Comparison of ENCODE assay signal across 27 cellular contexts in genomic region chr10:73838827-73839226, GRCh38. TPM values are rescaled to one million over a fixed set of nuclear protein-coding genes. Genes with fewer than 3 reads are reported as not detected.
DNase-seq lines count a peak whose midpoint lies in the region; ATAC-seq and TF ChIP-seq lines count a peak whose summit lies in the region.
"Had no signal": no experiment of that assay in that cellular context is flagged by ENCODE, and none has a peak within 500 bp of the region (broad histone marks: within the 10 kb centered on the region; RNA-seq: fewer than 3 reads in every experiment).

No MANE protein-coding gene starts in this region.

- no peak overlapping the region for H3K4me3 Mint-ChIP-seq in activated naive CD8-positive, alpha-beta T cell treated with anti-CD3 and anti-CD28 coated beads for 36 hours
- H3K4me3 Mint-ChIP-seq in activated CD4-positive, alpha-beta memory T cell treated with anti-CD3 and anti-CD28 coated beads, Interleukin-2, amount 10 ng/mL, durations not matched to agents 7 days and 5 days, result no peak overlapping the region
- H3K4me3 Mint-ChIP-seq: activated CD4-positive, alpha-beta T cell treated with anti-CD3 and anti-CD28 coated beads, Interleukin-2, amount 10 ng/mL, durations not matched to agents 7 days and 5 days; activated naive CD8-positive, alpha-beta T cell treated with anti-CD3 and anti-CD28 coated beads, Interleukin-2, amount 10 ng/mL, durations not matched to agents 7 days and 5 days; memory B cell; T-helper 17 cell had no signal

- no peaks in the 10 kb centered on the region for H3K27me3 Mint-ChIP-seq in activated naive CD8-positive, alpha-beta T cell treated with anti-CD3 and anti-CD28 coated beads for 36 hours
- H3K27me3 Mint-ChIP-seq in activated CD4-positive, alpha-beta memory T cell treated with anti-CD3 and anti-CD28 coated beads, Interleukin-2, amount 10 ng/mL, durations not matched to agents 7 days and 5 days, result no peaks in the 10 kb centered on the region
- H3K27me3 Mint-ChIP-seq: activated CD4-positive, alpha-beta T cell treated with anti-CD3 and anti-CD28 coated beads, Interleukin-2, amount 10 ng/mL, durations not matched to agents 7 days and 5 days; activated naive CD8-positive, alpha-beta T cell treated with anti-CD3 and anti-CD28 coated beads, Interleukin-2, amount 10 ng/mL, durations not matched to agents 7 days and 5 days; memory B cell; T-helper 17 cell had no signal

- no peak overlapping the region for H3K4me3 ChIP-seq in ascending aorta
- H3K4me3 ChIP-seq: BLaER1 treated with 17β-estradiol and CSF1 and Interleukin-3, amounts not matched to agents 10 nM and 100 nM; body of pancreas; esophagus muscularis mucosa; HAP-1; stomach; upper lobe of left lung had no signal

- H3K27me3 ChIP-seq in ascending aorta (no peaks in the 10 kb centered on the region), foreskin keratinocyte (no peaks in the 10 kb centered on the region)
- H3K27me3 ChIP-seq: BLaER1 treated with 17β-estradiol and CSF1 and Interleukin-3, amounts not matched to agents 10 nM and 100 nM; body of pancreas; esophagus muscularis mucosa; stomach; upper lobe of left lung had no signal

- TF ChIP-seq CTCF in ascending aorta (IDR thresholded peaks at IDR 0.05), result no peak
- TF ChIP-seq CTCF in foreskin keratinocyte (conservative IDR thresholded peaks at IDR 0.05), result no peak

- ATAC-seq in foreskin keratinocyte (peak; percentile 68), HG03135 (IDR thresholded peaks at IDR 0.05; ENCODE audit: unreplicated experiment) (no peak)
- ATAC-seq: body of pancreas, left cardiac atrium, T-helper 17 cell had no signal

- CTCF ChIA-PET in activated CD4-positive, alpha-beta memory T cell treated with anti-CD3 and anti-CD28 coated beads, Interleukin-2, amount 10 ng/mL, durations not matched to agents 7 days and 5 days (lab: Charles Lee), result interaction anchor here (0.8 kb wide), 1 partner anchor 11 kb away, joined by 4 read pairs; no protein-coding TSS in a partner anchor

- DNase-seq in AG08396 (ENCODE audit: low spot score) (peak; percentile 63), HT1080 (ENCODE audit: low read depth) (peak; percentile 57), ascending aorta (ENCODE audit: low spot score in 2 of 2) (no peak), foreskin keratinocyte (peak in 1 of 2 donors; percentile 36), NCI-H2029 (lab: John Stamatoyannopoulos, UW) (no peak)
- no peak for DNase-seq in activated naive CD8-positive, alpha-beta T cell treated with anti-CD3 and anti-CD28 coated beads for 36 hours
- no peak for DNase-seq in activated CD4-positive, alpha-beta memory T cell treated with anti-CD3 and anti-CD28 coated beads, Interleukin-2, amount 10 ng/mL, durations not matched to agents 7 days and 5 days
- DNase-seq: activated CD4-positive, alpha-beta T cell treated with anti-CD3 and anti-CD28 coated beads, Interleukin-2, amount 10 ng/mL, durations not matched to agents 7 days and 5 days; activated naive CD8-positive, alpha-beta T cell treated with anti-CD3 and anti-CD28 coated beads, Interleukin-2, amount 10 ng/mL, durations not matched to agents 7 days and 5 days; body of pancreas; Calu3; effector CD8-positive, alpha-beta T cell; head of caudate nucleus; left cardiac atrium; NCI-H1048; NCI-H2081 treated with DMSO at 0.1 percent for 48 hours; NK-92 treated with Interleukin-12 subunit alpha and Interleukin-12 subunit beta, amount 100 ng/mL, for 24 hours; occipital lobe; stimulated activated CD4-positive, alpha-beta T cell treated with anti-CD3 and anti-CD28 coated beads, Interleukin-12 subunit alpha, Interleukin-12 subunit beta, amount 100 ng/mL, for 4 hours; stomach; T-helper 17 cell had no signal

- H3K36me3 Mint-ChIP-seq in activated naive CD8-positive, alpha-beta T cell treated with anti-CD3 and anti-CD28 coated beads for 36 hours, result peaks cover 6% of the 10 kb centered on the region
- peaks cover 37% of the 10 kb centered on the region for H3K36me3 Mint-ChIP-seq in activated CD4-positive, alpha-beta memory T cell treated with anti-CD3 and anti-CD28 coated beads, Interleukin-2, amount 10 ng/mL, durations not matched to agents 7 days and 5 days (ENCODE audit: low read depth)

- intact Hi-C loops in ascending aorta (cut with DNase I), result no loop called here

- peaks cover 8 to 15% of the 10 kb centered on the region in 2 donors for H3K4me1 ChIP-seq in ascending aorta
- no peaks in the 10 kb centered on the region for H3K4me1 ChIP-seq in foreskin keratinocyte
- H3K4me1 ChIP-seq: body of pancreas, HAP-1 had no signal

- no peak overlapping the region for H3K27ac Mint-ChIP-seq in activated naive CD8-positive, alpha-beta T cell treated with anti-CD3 and anti-CD28 coated beads for 36 hours
- no peak overlapping the region for H3K27ac Mint-ChIP-seq in activated CD4-positive, alpha-beta memory T cell treated with anti-CD3 and anti-CD28 coated beads, Interleukin-2, amount 10 ng/mL, durations not matched to agents 7 days and 5 days
- H3K27ac Mint-ChIP-seq: activated naive CD8-positive, alpha-beta T cell treated with anti-CD3 and anti-CD28 coated beads, Interleukin-2, amount 10 ng/mL, durations not matched to agents 7 days and 5 days; memory B cell; T-helper 17 cell had no signal

- H3K9me3 Mint-ChIP-seq in activated naive CD8-positive, alpha-beta T cell treated with anti-CD3 and anti-CD28 coated beads for 36 hours, result no peaks in the 10 kb centered on the region
- H3K9me3 Mint-ChIP-seq in activated CD4-positive, alpha-beta memory T cell treated with anti-CD3 and anti-CD28 coated beads, Interleukin-2, amount 10 ng/mL, durations not matched to agents 7 days and 5 days, result no peaks in the 10 kb centered on the region
- H3K9me3 Mint-ChIP-seq: activated CD4-positive, alpha-beta T cell treated with anti-CD3 and anti-CD28 coated beads, Interleukin-2, amount 10 ng/mL, durations not matched to agents 7 days and 5 days; activated naive CD8-positive, alpha-beta T cell treated with anti-CD3 and anti-CD28 coated beads, Interleukin-2, amount 10 ng/mL, durations not matched to agents 7 days and 5 days; memory B cell had no signal

- H3K4me1 Mint-ChIP-seq in activated naive CD8-positive, alpha-beta T cell treated with anti-CD3 and anti-CD28 coated beads for 36 hours, result no peaks in the 10 kb centered on the region
- H3K4me1 Mint-ChIP-seq in activated CD4-positive, alpha-beta memory T cell treated with anti-CD3 and anti-CD28 coated beads, Interleukin-2, amount 10 ng/mL, durations not matched to agents 7 days and 5 days, result no peaks in the 10 kb centered on the region
- H3K4me1 Mint-ChIP-seq: activated CD4-positive, alpha-beta T cell treated with anti-CD3 and anti-CD28 coated beads, Interleukin-2, amount 10 ng/mL, durations not matched to agents 7 days and 5 days; activated naive CD8-positive, alpha-beta T cell treated with anti-CD3 and anti-CD28 coated beads, Interleukin-2, amount 10 ng/mL, durations not matched to agents 7 days and 5 days had no signal

- H3K36me3 ChIP-seq in ascending aorta, result peaks cover 60 to 90% of the 10 kb centered on the region in 2 donors

- H3K27ac ChIP-seq in ascending aorta (peak overlapping the region; percentile 79 to 87), foreskin keratinocyte (no peak overlapping the region)
- H3K27ac ChIP-seq: BLaER1 treated with 17β-estradiol and CSF1 and Interleukin-3, amounts not matched to agents 10 nM and 100 nM; body of pancreas; upper lobe of left lung had no signal

- POLR2A ChIA-PET in activated CD4-positive, alpha-beta memory T cell treated with anti-CD3 and anti-CD28 coated beads, Interleukin-2, amount 10 ng/mL, durations not matched to agents 7 days and 5 days (lab: Charles Lee), result interaction anchor here (0.5 to 2.3 kb wide), 4 partner anchors 10 to 37 kb away, joined by 3 to 6 read pairs (median 3); no protein-coding TSS in a partner anchor

- H3K9me3 ChIP-seq in ascending aorta, result no peaks in the 10 kb centered on the region
- H3K9me3 ChIP-seq: BLaER1 treated with 17β-estradiol and CSF1 and Interleukin-3, amounts not matched to agents 10 nM and 100 nM; body of pancreas; esophagus muscularis mucosa; HAP-1; stomach; upper lobe of left lung had no signal

RNA-seq across cellular contexts. Expression of gene NDST2, which starts 27.4 kb away (rescaled TPM):
- total RNA-seq in HT1080 (2014; rRNA removed; shearing (Covaris generic)), result 23.1 and 28.7 TPM in 2 replicates
- polyA plus RNA-seq in HT1080 (2015; cell fraction: cytosol; rRNA removed), result 22.9 and 26.3 TPM in 2 replicates
- 42.3 and 43.3 TPM in 2 replicates for polyA plus RNA-seq in HT1080 (2015; cell fraction: nucleus; rRNA removed)
- 130 TPM for total RNA-seq in ascending aorta
- 10.0 and 10.2 TPM in 2 replicates for total RNA-seq in foreskin keratinocyte
- polyA plus RNA-seq in foreskin keratinocyte, result 8.2 and 8.8 TPM in 2 replicates
- total RNA-seq in activated naive CD8-positive, alpha-beta T cell treated with anti-CD3 and anti-CD28 coated beads for 36 hours, result 10 to 100 TPM; 45.9 to 49.7 TPM
- 10 to 100 TPM; 58.3 to 58.4 TPM for total RNA-seq in activated CD4-positive, alpha-beta memory T cell treated with anti-CD3 and anti-CD28 coated beads, Interleukin-2, amount 10 ng/mL, durations not matched to agents 7 days and 5 days

RNA-seq across cellular contexts. Expression of gene CAMK2G, which starts 35.5 kb away (rescaled TPM):
- total RNA-seq in HT1080 (2014; rRNA removed; shearing (Covaris generic)), result 27.5 and 32.4 TPM in 2 replicates
- polyA plus RNA-seq in HT1080 (2015; cell fraction: cytosol; rRNA removed), result 27.8 and 34.2 TPM in 2 replicates
- 62.4 and 65.4 TPM in 2 replicates for polyA plus RNA-seq in HT1080 (2015; cell fraction: nucleus; rRNA removed)
- 60.3 TPM for total RNA-seq in ascending aorta
- total RNA-seq in foreskin keratinocyte, result 16.9 and 18.6 TPM in 2 replicates
- polyA plus RNA-seq in foreskin keratinocyte, result 9.7 and 10.6 TPM in 2 replicates
- 10 to 100 TPM; 16.5 to 17.4 TPM for total RNA-seq in activated naive CD8-positive, alpha-beta T cell treated with anti-CD3 and anti-CD28 coated beads for 36 hours
- total RNA-seq in activated CD4-positive, alpha-beta memory T cell treated with anti-CD3 and anti-CD28 coated beads, Interleukin-2, amount 10 ng/mL, durations not matched to agents 7 days and 5 days, result 10 to 100 TPM; 46.4 to 48.5 TPM

RNA-seq across cellular contexts. Expression of gene ZSWIM8, which starts 53.4 kb away (rescaled TPM):
- total RNA-seq in HT1080 (2014; rRNA removed; shearing (Covaris generic)), result 51.0 and 51.9 TPM in 2 replicates
- polyA plus RNA-seq in HT1080 (2015; cell fraction: cytosol; rRNA removed), result 20.3 and 29.9 TPM in 2 replicates
- 185 and 210 TPM in 2 replicates for polyA plus RNA-seq in HT1080 (2015; cell fraction: nucleus; rRNA removed)
- total RNA-seq in ascending aorta (106 TPM), foreskin keratinocyte (41.7 and 41.8 TPM in 2 replicates)
- polyA plus RNA-seq in foreskin keratinocyte, result 38.8 and 44.9 TPM in 2 replicates
- 10 to 100 TPM; 31.0 to 35.5 TPM for total RNA-seq in activated naive CD8-positive, alpha-beta T cell treated with anti-CD3 and anti-CD28 coated beads for 36 hours
- 10 to 100 TPM; 88.0 to 92.2 TPM for total RNA-seq in activated CD4-positive, alpha-beta memory T cell treated with anti-CD3 and anti-CD28 coated beads, Interleukin-2, amount 10 ng/mL, durations not matched to agents 7 days and 5 days

RNA-seq across cellular contexts. Expression of gene CHCHD1, which starts 57.0 kb away (rescaled TPM):
- total RNA-seq in HT1080 (2014; rRNA removed; shearing (Covaris generic)), result 89.6 and 110 TPM in 2 replicates
- 51.6 and 59.5 TPM in 2 replicates for polyA plus RNA-seq in HT1080 (2015; cell fraction: cytosol; rRNA removed)
- polyA plus RNA-seq in HT1080 (2015; cell fraction: nucleus; rRNA removed), result 25.3 and 31.6 TPM in 2 replicates
- total RNA-seq in ascending aorta, result 24.5 TPM
- total RNA-seq in foreskin keratinocyte, result 56.7 and 58.9 TPM in 2 replicates
- 92.7 and 96.6 TPM in 2 replicates for polyA plus RNA-seq in foreskin keratinocyte
- total RNA-seq in activated naive CD8-positive, alpha-beta T cell treated with anti-CD3 and anti-CD28 coated beads for 36 hours, result 10 to 100 TPM; 34.8 to 38.6 TPM
- 10 to 100 TPM; 31.4 to 34.6 TPM for total RNA-seq in activated CD4-positive, alpha-beta memory T cell treated with anti-CD3 and anti-CD28 coated beads, Interleukin-2, amount 10 ng/mL, durations not matched to agents 7 days and 5 days

Comparison
In these comparisons a context has a peak if more than half of its experiments do, and no peak if none do; other contexts are left out.
1. DNase-seq: peak in AG08396 (single experiment) and HT1080 (single experiment); none in ascending aorta (0 of 2), NCI-H2029 (single experiment), activated naive CD8-positive, alpha-beta T cell treated with anti-CD3 and anti-CD28 coated beads for 36 hours (single experiment) and activated CD4-positive, alpha-beta memory T cell treated with anti-CD3 and anti-CD28 coated beads, Interleukin-2, amount 10 ng/mL, durations not matched to agents 7 days and 5 days (single experiment).